ENCODE assay signal across 28 cellular contexts in the genomic region with DNA sequence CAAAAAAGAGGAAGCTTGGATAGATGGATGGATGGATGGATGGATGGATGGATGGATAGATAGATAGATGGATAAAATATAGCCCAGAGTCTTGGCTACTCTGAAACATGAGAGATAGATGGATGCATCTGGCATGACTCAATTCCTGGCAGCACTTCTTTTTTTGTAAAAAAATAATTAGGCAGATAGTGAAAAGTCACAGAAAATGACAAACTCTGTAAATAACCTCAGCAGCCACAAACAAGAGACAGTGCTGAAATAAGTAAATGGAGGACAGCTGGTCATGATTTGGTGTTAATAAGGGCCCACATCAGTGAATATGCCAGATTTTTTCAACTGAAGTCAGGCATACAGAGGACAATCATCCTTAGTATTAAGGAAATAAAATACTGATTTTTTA.
"Had no signal": no experiment of that assay in that cellular context is flagged by ENCODE, and none has a peak within 500 bp of the region (broad histone marks: within the 10 kb centered on the region; RNA-seq: fewer than 3 reads in every experiment).

No MANE protein-coding gene starts in this region.

- H3K27me3 ChIP-seq: brain microvascular endothelial cell, dorsolateral prefrontal cortex had no signal

- H3K27ac Mint-ChIP-seq: activated CD4-positive, alpha-beta memory T cell treated with anti-CD3 and anti-CD28 coated beads for 36 hours; activated CD4-positive, alpha-beta T cell treated with anti-CD3 and anti-CD28 coated beads for 36 hours; activated CD4-positive, alpha-beta T cell treated with anti-CD3 and anti-CD28 coated beads, Interleukin-2, amount 10 ng/mL, durations not matched to agents 24 days and 14 days; activated CD8-positive, alpha-beta memory T cell treated with anti-CD3 and anti-CD28 coated beads, Interleukin-2, amount 10 ng/mL, durations not matched to agents 7 days and 5 days; activated CD8-positive, alpha-beta T cell treated with anti-CD3 and anti-CD28 coated beads, Interleukin-2, amount 10 ng/mL, durations not matched to agents 7 days and 5 days; activated naive CD8-positive, alpha-beta T cell; dendritic cell treated with granulocyte-macrophage colony-stimulating factor and Interleukin-4, amounts not matched to agents 40 ng/mL and 50 ng/mL, for 4 days; endodermal cell had no signal

- H3K4me3 ChIP-seq: coronary artery, dorsolateral prefrontal cortex had no signal

- H3K9me3 Mint-ChIP-seq: activated CD4-positive, alpha-beta T cell treated with anti-CD3 and anti-CD28 coated beads, Interleukin-2, amount 10 ng/mL, durations not matched to agents 24 days and 14 days; central memory CD8-positive, alpha-beta T cell; dendritic cell treated with granulocyte-macrophage colony-stimulating factor and Interleukin-4, amounts not matched to agents 40 ng/mL and 50 ng/mL, for 4 days; endodermal cell had no signal

- H3K27me3 Mint-ChIP-seq: activated CD4-positive, alpha-beta memory T cell treated with anti-CD3 and anti-CD28 coated beads for 36 hours; activated CD4-positive, alpha-beta T cell treated with anti-CD3 and anti-CD28 coated beads for 36 hours; activated CD4-positive, alpha-beta T cell treated with anti-CD3 and anti-CD28 coated beads, Interleukin-2, amount 10 ng/mL, durations not matched to agents 24 days and 14 days; activated CD8-positive, alpha-beta memory T cell treated with anti-CD3 and anti-CD28 coated beads, Interleukin-2, amount 10 ng/mL, durations not matched to agents 7 days and 5 days; activated naive CD8-positive, alpha-beta T cell; central memory CD8-positive, alpha-beta T cell; dendritic cell treated with granulocyte-macrophage colony-stimulating factor and Interleukin-4, amounts not matched to agents 40 ng/mL and 50 ng/mL, for 4 days had no signal

- H3K36me3 Mint-ChIP-seq: activated CD4-positive, alpha-beta memory T cell treated with anti-CD3 and anti-CD28 coated beads for 36 hours; activated CD8-positive, alpha-beta memory T cell treated with anti-CD3 and anti-CD28 coated beads, Interleukin-2, amount 10 ng/mL, durations not matched to agents 7 days and 5 days; activated naive CD8-positive, alpha-beta T cell had no signal

- H3K4me3 Mint-ChIP-seq: activated CD4-positive, alpha-beta memory T cell treated with anti-CD3 and anti-CD28 coated beads for 36 hours; activated CD4-positive, alpha-beta T cell treated with anti-CD3 and anti-CD28 coated beads for 36 hours; activated CD4-positive, alpha-beta T cell treated with anti-CD3 and anti-CD28 coated beads, Interleukin-2, amount 10 ng/mL, durations not matched to agents 24 days and 14 days; activated CD8-positive, alpha-beta memory T cell treated with anti-CD3 and anti-CD28 coated beads, Interleukin-2, amount 10 ng/mL, durations not matched to agents 7 days and 5 days; activated CD8-positive, alpha-beta T cell treated with anti-CD3 and anti-CD28 coated beads, Interleukin-2, amount 10 ng/mL, durations not matched to agents 7 days and 5 days; activated naive CD8-positive, alpha-beta T cell; central memory CD8-positive, alpha-beta T cell; dendritic cell treated with granulocyte-macrophage colony-stimulating factor and Interleukin-4, amounts not matched to agents 40 ng/mL and 50 ng/mL, for 4 days; endodermal cell had no signal

- H3K36me3 ChIP-seq: brain microvascular endothelial cell had no signal

- DNase-seq: activated CD4-positive, alpha-beta memory T cell treated with anti-CD3 and anti-CD28 coated beads for 36 hours; activated CD4-positive, alpha-beta T cell treated with anti-CD3 and anti-CD28 coated beads for 36 hours; activated CD4-positive, alpha-beta T cell treated with anti-CD3 and anti-CD28 coated beads, Interleukin-2, amount 10 ng/mL, durations not matched to agents 24 days and 14 days; activated CD4-positive, CD25-positive, alpha-beta regulatory T cell; activated CD4-positive, CD25-positive, alpha-beta regulatory T cell treated with anti-CD3 and anti-CD28 coated beads, Interleukin-2, amount 50 U/mL, for 72 hours; activated CD8-positive, alpha-beta memory T cell treated with anti-CD3 and anti-CD28 coated beads, Interleukin-2, amount 10 ng/mL, durations not matched to agents 7 days and 5 days; activated CD8-positive, alpha-beta memory T cell treated with anti-CD3 and anti-CD28 coated beads, Interleukin-2, amount 50 U/mL, for 4 hours; activated CD8-positive, alpha-beta T cell treated with anti-CD3 and anti-CD28 coated beads, Interleukin-2, amount 10 ng/mL, durations not matched to agents 7 days and 5 days; activated effector memory CD4-positive, alpha-beta T cell treated with Interleukin-2 at 50 U/mL for 16 hours; activated gamma-delta T cell treated with Interleukin-2 at 50 U/mL for 16 hours; activated naive CD4-positive, alpha-beta T cell treated with anti-CD3 and anti-CD28 coated beads, Interleukin-2, amount 50 U/mL, for 16 hours; activated naive CD4-positive, alpha-beta T cell treated with Interleukin-2 at 50 U/mL for 16 hours; activated T-cell treated with anti-CD3 and anti-CD28 coated beads, Interleukin-2, amount 50 U/mL, for 1 hour; activated T-cell treated with anti-CD3 and anti-CD28 coated beads, Interleukin-2, amount 50 U/mL, for 48 hours; amniotic stem cell; anterior cingulate cortex; brain microvascular endothelial cell; dorsolateral prefrontal cortex; effector memory CD4-positive, alpha-beta T cell; endodermal cell; foreskin fibroblast; head of caudate nucleus; hippocampal formation had no signal

- ATAC-seq: activated CD4-positive, alpha-beta T cell treated with anti-CD3 and anti-CD28 coated beads for 36 hours; activated CD8-positive, alpha-beta memory T cell treated with anti-CD3 and anti-CD28 coated beads, Interleukin-2, amount 10 ng/mL, durations not matched to agents 7 days and 5 days; activated CD8-positive, alpha-beta T cell treated with anti-CD3 and anti-CD28 coated beads, Interleukin-2, amount 10 ng/mL, durations not matched to agents 7 days and 5 days; esophagus mucosa had no signal

- H3K4me1 Mint-ChIP-seq: activated CD4-positive, alpha-beta T cell treated with anti-CD3 and anti-CD28 coated beads for 36 hours; activated CD4-positive, alpha-beta T cell treated with anti-CD3 and anti-CD28 coated beads, Interleukin-2, amount 10 ng/mL, durations not matched to agents 24 days and 14 days; activated CD8-positive, alpha-beta memory T cell treated with anti-CD3 and anti-CD28 coated beads, Interleukin-2, amount 10 ng/mL, durations not matched to agents 7 days and 5 days; central memory CD8-positive, alpha-beta T cell had no signal

- H3K27ac ChIP-seq: brain microvascular endothelial cell, coronary artery, dorsolateral prefrontal cortex had no signal
